15 cellular contexts compared by ENCODE assay signal in the genomic region with DNA sequence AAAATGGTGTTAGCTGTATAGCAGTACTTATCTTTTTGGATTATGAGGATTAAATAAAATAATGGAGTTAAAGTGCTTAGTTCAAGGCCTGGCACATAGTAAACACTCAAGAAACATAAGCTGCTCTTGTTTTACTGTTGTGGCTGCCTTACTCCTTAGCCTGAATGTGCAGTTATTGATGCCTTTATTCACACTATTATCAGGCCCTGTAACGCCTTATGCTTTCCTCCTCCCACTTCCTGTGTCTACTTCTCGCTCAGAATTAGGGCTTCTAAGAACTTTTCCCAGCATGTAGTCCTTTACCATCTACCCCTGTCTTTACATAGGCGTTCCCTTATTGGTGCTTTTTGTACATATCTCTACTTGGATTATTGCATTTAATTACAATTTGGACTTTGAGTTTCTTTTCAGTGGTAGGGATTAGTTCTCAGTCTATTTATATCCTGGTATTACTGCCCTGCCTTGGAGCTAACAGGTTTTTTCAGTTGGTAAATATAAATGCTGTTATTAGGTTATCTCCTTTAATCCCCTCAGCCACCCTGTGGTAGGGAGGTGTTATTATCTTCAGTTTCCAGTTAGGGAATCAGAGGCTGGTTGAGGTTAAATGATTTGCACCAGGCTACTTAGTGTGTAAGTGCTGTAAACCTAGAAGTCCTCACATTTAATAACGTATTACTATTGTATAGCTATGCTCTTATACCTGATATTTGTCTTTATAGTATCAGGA.
DNase-seq lines count a peak whose midpoint lies in the region; ATAC-seq, FAIRE-seq and TF ChIP-seq lines count a peak whose summit lies in the region.
"Had no signal": no experiment of that assay in that cellular context is flagged by ENCODE, and none has a peak within 500 bp of the region (broad histone marks: within the 10 kb centered on the region; RNA-seq: fewer than 3 reads in every experiment).

No MANE protein-coding gene starts in this region.

- DNase-seq in D721Med (ENCODE audit: insufficient read length, low spot score) (no peak), Kasumi-1 (lab: John Stamatoyannopoulos, UW) (peak; percentile 29 to 52), WTC11 (ENCODE audit: low spot score) (no peak), natural killer cell (no peak), posterior vena cava (ENCODE audit: low spot score) (no peak)
- DNase-seq: activated CD4-positive, alpha-beta T cell treated with anti-CD3 and anti-CD28 coated beads for 48 hours; activated T-cell treated with anti-CD3 and anti-CD28 coated beads, Interleukin-2, amount 50 U/mL, for 24 hours; gastrocnemius medialis; mesenchymal stem cell; MV-4-11; NCI-H2107; NCI-H748 treated with DMSO at 0.1 percent for 48 hours; thyroid gland had no signal

- H3K4me3 Mint-ChIP-seq in WTC11 (no peak overlapping the region), natural killer cell (no peak overlapping the region)
- H3K4me3 Mint-ChIP-seq: activated T-cell treated with anti-CD3 and anti-CD28 coated beads, Interleukin-2, amount 50 U/mL, for 24 hours had no signal

- POLR2A ChIA-PET in WTC11 (lab: Charles Lee), result no interaction called here

- H3K36me3 Mint-ChIP-seq in WTC11, result peaks cover 45% of the 10 kb centered on the region
- peaks cover 20% of the 10 kb centered on the region for H3K36me3 Mint-ChIP-seq in natural killer cell

- peak overlapping the region; percentile 86 for H3K27ac Mint-ChIP-seq in WTC11
- peak overlapping the region in 1 of 2 donors; percentile 37 for H3K27ac Mint-ChIP-seq in natural killer cell
- H3K27ac Mint-ChIP-seq: activated T-cell treated with anti-CD3 and anti-CD28 coated beads, Interleukin-2, amount 50 U/mL, for 24 hours had no signal

- no peaks in the 10 kb centered on the region for H3K27me3 Mint-ChIP-seq in WTC11 (ENCODE audit: low read depth)
- no peaks in the 10 kb centered on the region for H3K27me3 Mint-ChIP-seq in natural killer cell (ENCODE audit: low read depth in 2 of 2)
- H3K27me3 Mint-ChIP-seq: activated T-cell treated with anti-CD3 and anti-CD28 coated beads, Interleukin-2, amount 50 U/mL, for 24 hours had no signal

- ATAC-seq in WTC11 (no peak; the same call in 1 of the 2 replicates), natural killer cell (peak; percentile 18 to 64 (median 46)), HG03565 (IDR thresholded peaks at IDR 0.05; ENCODE audit: unreplicated experiment) (no peak), HG03342 (IDR thresholded peaks at IDR 0.05; ENCODE audit: unreplicated experiment) (no peak)
- ATAC-seq: gastrocnemius medialis had no signal

- TF ChIP-seq CTCF in D721Med (IDR thresholded peaks at IDR 0.05; ENCODE audit: insufficient read depth, missing control alignments) (peak; percentile 14), WTC11 (IDR thresholded peaks at IDR 0.05) (no peak), natural killer cell (IDR thresholded peaks at IDR 0.05) (no peak)

- peak; percentile 69 for FAIRE-seq in D721Med (lab: Jason Lieb, UNC)

- peaks cover 71% of the 10 kb centered on the region for H3K4me1 Mint-ChIP-seq in WTC11
- peaks cover 18 to 21% of the 10 kb centered on the region in 2 donors for H3K4me1 Mint-ChIP-seq in natural killer cell

- CTCF ChIA-PET in WTC11 (lab: Charles Lee), result interaction anchor here (1.2 kb wide), 1 partner anchor 74 kb away, joined by 5 read pairs; no protein-coding TSS in a partner anchor

- H3K9me3 Mint-ChIP-seq in WTC11 (peaks cover 28% of the 10 kb centered on the region), natural killer cell (peaks cover 0 to 7% of the 10 kb centered on the region in 2 donors)

- intact Hi-C loops in natural killer cell (cut with micrococcal nuclease) (no loop called here), posterior vena cava (cut with DNase I) (no loop called here)

TF ChIP-seq in WTC11, 78 proteins besides CTCF, POLR2A, EP300 and RAD21:
- TF ChIP-seq NR3C1 (CRISPR knock-in tag; conservative IDR thresholded peaks at IDR 0.05; ENCODE audit: low read depth) (no peak), JAZF1 (CRISPR knock-in tag; IDR thresholded peaks at IDR 0.05) (no peak), IRF2 (CRISPR knock-in tag; IDR thresholded peaks at IDR 0.05; ENCODE audit: borderline replicate concordance, low read depth) (no peak), E2F5 (CRISPR knock-in tag; IDR thresholded peaks at IDR 0.05) (no peak), TCF7 (CRISPR knock-in tag; IDR thresholded peaks at IDR 0.05; ENCODE audit: low read depth) (no peak), SP1 (CRISPR knock-in tag; conservative IDR thresholded peaks at IDR 0.05) (no peak), NFE2L1 (CRISPR knock-in tag; IDR thresholded peaks at IDR 0.05) (no peak), IRF1 (CRISPR knock-in tag; IDR thresholded peaks at IDR 0.05) (no peak), ERG (CRISPR knock-in tag; IDR thresholded peaks at IDR 0.05) (no peak), ZBTB43 (CRISPR knock-in tag; IDR thresholded peaks at IDR 0.05) (no peak), MLX (CRISPR knock-in tag; IDR thresholded peaks at IDR 0.05) (no peak), ELF4 (CRISPR knock-in tag; IDR thresholded peaks at IDR 0.05; ENCODE audit: low read depth) (no peak)
- TF ChIP-seq, protein P1, sequence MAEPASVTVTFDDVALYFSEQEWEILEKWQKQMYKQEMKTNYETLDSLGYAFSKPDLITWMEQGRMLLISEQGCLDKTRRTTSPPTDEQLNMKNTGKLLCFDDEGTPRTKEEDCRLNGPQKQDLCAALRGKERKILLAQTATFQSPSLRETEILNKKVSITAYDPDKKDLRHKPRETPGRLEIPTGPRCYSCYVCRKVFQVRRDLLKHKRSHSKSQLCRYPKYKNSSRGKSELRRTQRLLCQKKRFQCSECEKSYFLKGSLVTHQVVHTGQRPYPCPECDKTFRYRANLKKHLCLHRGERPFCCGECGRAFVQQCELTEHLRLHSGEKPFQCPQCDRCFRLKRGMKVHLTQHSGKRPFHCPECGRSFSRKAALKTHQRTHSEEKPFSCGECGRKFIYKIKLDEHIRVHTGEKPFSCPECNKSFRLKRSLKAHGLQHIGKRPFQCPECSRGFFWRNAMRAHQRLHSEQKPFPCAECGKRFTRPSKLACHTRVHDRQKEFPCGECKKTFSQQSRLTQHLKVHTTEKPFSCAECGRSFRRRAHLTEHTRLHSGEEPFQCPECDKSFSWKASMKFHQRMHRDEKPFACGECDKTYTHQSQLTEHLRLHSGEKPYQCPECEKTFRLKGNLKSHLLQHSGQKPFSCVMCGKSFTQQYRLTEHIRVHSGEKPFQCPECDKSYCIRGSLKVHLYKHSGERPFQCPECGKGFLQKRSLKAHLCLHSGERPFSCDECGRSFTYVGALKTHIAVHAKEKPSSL (CRISPR knock-in tag; conservative IDR thresholded peaks at IDR 0.05), result no peak
TF ChIP-seq in WTC11: peak in this region for 0.

Comparison
In these comparisons a context has a peak if more than half of its experiments do, and no peak if none do; other contexts are left out.
1. DNase-seq: peak in Kasumi-1 (2 of 2); none in D721Med (single experiment), WTC11 (single experiment), natural killer cell (single experiment) and posterior vena cava (single experiment).
2. ATAC-seq: peak in natural killer cell (3 of 3); none in WTC11 (single experiment), HG03565 (single experiment) and HG03342 (single experiment).